23 cellular contexts compared by ENCODE assay signal in the genomic region with DNA sequence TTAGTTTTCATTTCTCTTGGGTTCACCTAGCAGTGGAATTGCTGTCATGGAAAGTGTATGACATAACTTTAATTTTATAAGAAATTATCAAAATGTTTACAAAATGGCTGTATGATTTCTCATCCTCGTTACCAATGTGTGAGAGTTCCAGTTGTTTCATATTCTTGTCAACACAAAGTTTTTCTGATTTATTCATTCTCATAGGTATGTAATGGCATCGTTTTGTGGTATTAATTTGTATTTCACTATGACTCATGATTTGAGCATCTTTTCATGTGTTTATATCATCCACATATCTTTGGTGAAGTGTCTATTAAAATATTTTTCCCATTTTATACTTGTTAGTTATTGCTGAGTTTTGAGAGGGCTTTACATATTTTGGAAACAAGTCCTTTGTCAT. TPM values are rescaled to one million over a fixed set of nuclear protein-coding genes. Genes with fewer than 3 reads are reported as not detected.
"Had no signal": no experiment of that assay in that cellular context is flagged by ENCODE, and none has a peak within 500 bp of the region (broad histone marks: within the 10 kb centered on the region; RNA-seq: fewer than 3 reads in every experiment).

No MANE protein-coding gene starts in this region.

- DNase-seq: activated B cell treated with CpG ODN at 0.5 μM for 24 hours; activated CD4-positive, alpha-beta memory T cell treated with anti-CD3 and anti-CD28 coated beads, Interleukin-2, amount 10 ng/mL, durations not matched to agents 7 days and 5 days; activated CD4-positive, alpha-beta T cell treated with anti-CD3 and anti-CD28 coated beads for 4 hours; activated CD8-positive, alpha-beta memory T cell treated with anti-CD3 and anti-CD28 coated beads, Interleukin-2, amount 10 ng/mL, durations not matched to agents 7 days and 5 days; activated naive CD4-positive, alpha-beta T cell treated with Interleukin-2 at 50 U/mL for 16 hours; activated naive CD8-positive, alpha-beta T cell treated with anti-CD3 and anti-CD28 coated beads, Interleukin-2, amount 10 ng/mL, durations not matched to agents 7 days and 5 days; body of pancreas; lower lobe of right lung; right lobe of liver; stimulated activated CD4-positive, alpha-beta T cell treated with anti-CD3 and anti-CD28 coated beads, Interleukin-4, amount 100 ng/mL, for 1 hour; stimulated activated naive CD8-positive, alpha-beta T cell treated with anti-CD3 and anti-CD28 coated beads, Interleukin-15, amount 100 ng/mL, for 72 hours; T-helper 9 cell; transverse colon; uterus had no signal

- H3K27me3 Mint-ChIP-seq: activated B cell treated with CpG ODN at 0.5 μM for 24 hours; activated CD4-positive, alpha-beta memory T cell treated with anti-CD3 and anti-CD28 coated beads, Interleukin-2, amount 10 ng/mL, durations not matched to agents 7 days and 5 days; activated CD8-positive, alpha-beta memory T cell treated with anti-CD3 and anti-CD28 coated beads, Interleukin-2, amount 10 ng/mL, durations not matched to agents 7 days and 5 days; activated naive CD8-positive, alpha-beta T cell treated with anti-CD3 and anti-CD28 coated beads, Interleukin-2, amount 10 ng/mL, durations not matched to agents 7 days and 5 days; natural killer cell treated with Interleukin-12 subunit alpha and Interleukin-12 subunit beta and Interleukin-15 and Interleukin-18, amount 100 ng/mL, for 72 hours had no signal

- H3K27ac Mint-ChIP-seq: activated CD4-positive, alpha-beta memory T cell treated with anti-CD3 and anti-CD28 coated beads, Interleukin-2, amount 10 ng/mL, durations not matched to agents 7 days and 5 days; activated CD8-positive, alpha-beta memory T cell treated with anti-CD3 and anti-CD28 coated beads, Interleukin-2, amount 10 ng/mL, durations not matched to agents 7 days and 5 days; activated naive CD8-positive, alpha-beta T cell treated with anti-CD3 and anti-CD28 coated beads, Interleukin-2, amount 10 ng/mL, durations not matched to agents 7 days and 5 days; activated T-helper 2 cell treated with anti-CD3 and anti-CD28 coated beads, Interferon-gamma antibody, Interleukin-2, Interleukin-4, amounts not matched to agents 10 μg/mL and 5 μg/mL and 100 μg/mL, durations not matched to agents 14 hours and 24 hours and 36 hours; natural killer cell treated with Interleukin-12 subunit alpha and Interleukin-12 subunit beta and Interleukin-15 and Interleukin-18, amount 100 ng/mL, for 72 hours; stimulated activated naive CD8-positive, alpha-beta T cell treated with anti-CD3 and anti-CD28 coated beads, Interleukin-15, amount 100 ng/mL, for 72 hours had no signal

- H3K9me3 ChIP-seq: neutrophil, right lobe of liver, suprapubic skin, uterus had no signal

- ATAC-seq: activated CD8-positive, alpha-beta memory T cell treated with anti-CD3 and anti-CD28 coated beads, Interleukin-2, amount 10 ng/mL, durations not matched to agents 7 days and 5 days; body of pancreas; esophagus mucosa; lower lobe of right lung; natural killer cell treated with Interleukin-12 subunit alpha and Interleukin-12 subunit beta and Interleukin-15 and Interleukin-18, amount 100 ng/mL, for 72 hours; right lobe of liver; stimulated activated naive CD8-positive, alpha-beta T cell treated with anti-CD3 and anti-CD28 coated beads, Interleukin-15, amount 100 ng/mL, for 72 hours had no signal

- H3K9me3 Mint-ChIP-seq: natural killer cell treated with Interleukin-12 subunit alpha and Interleukin-12 subunit beta and Interleukin-15 and Interleukin-18, amount 100 ng/mL, for 72 hours had no signal

- H3K4me3 Mint-ChIP-seq: activated B cell treated with CpG ODN at 0.5 μM for 24 hours; activated CD4-positive, alpha-beta memory T cell treated with anti-CD3 and anti-CD28 coated beads, Interleukin-2, amount 10 ng/mL, durations not matched to agents 7 days and 5 days; activated CD8-positive, alpha-beta memory T cell treated with anti-CD3 and anti-CD28 coated beads, Interleukin-2, amount 10 ng/mL, durations not matched to agents 7 days and 5 days; activated naive CD8-positive, alpha-beta T cell treated with anti-CD3 and anti-CD28 coated beads, Interleukin-2, amount 10 ng/mL, durations not matched to agents 7 days and 5 days; natural killer cell treated with Interleukin-12 subunit alpha and Interleukin-12 subunit beta and Interleukin-15 and Interleukin-18, amount 100 ng/mL, for 72 hours; stimulated activated naive CD8-positive, alpha-beta T cell treated with anti-CD3 and anti-CD28 coated beads, Interleukin-15, amount 100 ng/mL, for 72 hours had no signal

RNA-seq across cellular contexts. Expression of gene FAM111B, which starts 5.5 kb away (rescaled TPM):
- total RNA-seq: cardiac septum had no signal

RNA-seq across cellular contexts. Expression of gene GLYATL1B, which starts 26.4 kb away (rescaled TPM):
- total RNA-seq: activated B cell treated with CpG ODN at 0.5 μM for 24 hours; activated CD4-positive, alpha-beta memory T cell treated with anti-CD3 and anti-CD28 coated beads, Interleukin-2, amount 10 ng/mL, durations not matched to agents 7 days and 5 days; activated CD8-positive, alpha-beta memory T cell treated with anti-CD3 and anti-CD28 coated beads, Interleukin-2, amount 10 ng/mL, durations not matched to agents 7 days and 5 days; activated naive CD8-positive, alpha-beta T cell treated with anti-CD3 and anti-CD28 coated beads, Interleukin-2, amount 10 ng/mL, durations not matched to agents 7 days and 5 days; activated T-helper 2 cell treated with anti-CD3 and anti-CD28 coated beads, Interferon-gamma antibody, Interleukin-2, Interleukin-4, amounts not matched to agents 10 μg/mL and 5 μg/mL and 100 μg/mL, durations not matched to agents 14 hours and 24 hours and 36 hours; body of pancreas; cardiac septum; esophagus mucosa; glomerular endothelial cell; lower lobe of right lung; mesenteric fat pad; natural killer cell treated with Interleukin-12 subunit alpha and Interleukin-12 subunit beta and Interleukin-15 and Interleukin-18, amount 100 ng/mL, for 72 hours; smooth muscle cell; suprapubic skin; transverse colon; uterus had no signal
